Comparison of ENCODE assay signal across 30 cellular contexts in the genomic region with DNA sequence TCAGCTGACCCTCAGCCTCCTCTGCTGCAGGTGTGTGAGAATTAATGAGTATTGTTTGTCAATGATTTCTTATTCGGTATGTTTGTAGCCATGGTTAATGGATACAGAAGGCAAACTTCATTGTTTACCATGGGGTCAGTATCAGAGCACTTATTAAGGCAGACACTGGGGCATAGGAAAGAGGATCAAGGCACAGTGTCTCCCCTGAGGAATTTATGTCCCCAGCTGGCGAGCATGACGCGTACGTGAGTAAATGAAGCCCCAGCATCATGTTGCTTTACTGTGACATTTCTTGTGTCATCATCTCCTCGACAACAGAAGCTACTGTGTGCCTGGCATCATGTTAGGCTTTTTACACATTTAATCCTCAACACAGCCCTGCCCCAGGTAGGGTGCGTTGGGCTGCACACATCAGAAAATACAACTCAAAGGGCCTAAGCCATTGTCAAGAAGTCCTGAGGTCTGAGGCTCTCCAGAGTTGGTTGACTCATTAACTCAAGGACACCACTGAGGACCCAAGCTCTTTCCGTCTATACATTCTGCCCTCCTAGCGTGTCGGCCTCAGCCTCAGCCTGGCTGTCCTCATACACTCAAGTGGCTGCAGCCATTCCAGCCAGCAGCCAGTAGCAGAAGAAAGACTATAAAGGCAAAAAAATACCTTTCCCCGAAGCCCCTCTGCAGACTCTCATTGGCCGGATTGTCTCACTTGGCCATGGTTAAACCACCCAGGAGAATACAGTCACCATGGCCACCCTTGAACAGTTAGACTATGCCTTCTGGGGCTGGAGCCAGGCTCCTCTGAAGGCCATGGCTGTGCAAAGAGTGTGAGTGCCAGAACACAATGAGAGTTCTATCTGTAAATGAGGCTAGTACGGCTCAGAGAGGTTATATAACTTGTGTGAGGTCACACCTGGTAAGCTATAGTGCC. TPM values are rescaled to one million over a fixed set of nuclear protein-coding genes. Genes with fewer than 3 reads are reported as not detected.
DNase-seq lines count a peak whose midpoint lies in the region; ATAC-seq, FAIRE-seq and TF ChIP-seq lines count a peak whose summit lies in the region.
"Had no signal": no experiment of that assay in that cellular context is flagged by ENCODE, and none has a peak within 500 bp of the region (broad histone marks: within the 10 kb centered on the region; RNA-seq: fewer than 3 reads in every experiment).

No MANE protein-coding gene starts in this region.

- H3K4me2 ChIP-seq in HepG2 (ENCODE audit: low read depth, low read length) = peak overlapping the region; percentile 82
- H3K4me2 ChIP-seq: hepatocyte, KMS-11 had no signal

- POLR2A ChIA-PET in HepG2 (lab: Yijun Ruan, JAX) = interaction anchor here (0.9 to 2.1 kb wide), 7 partner anchors 9 to 123 kb away, joined by 3 to 10 read pairs (median 5); a partner anchor contains a TSS

- intact Hi-C loops in Right ventricle myocardium inferior (cut with DNase I) = no loop called here
- intact Hi-C loops in left cardiac atrium (cut with DNase I) = no loop called here
- intact Hi-C loops in cardiac septum (cut with DNase I) = no loop called here
- intact Hi-C loops in HepG2 (cut with micrococcal nuclease; ENCODE audit: unreplicated experiment) = no loop called here
- intact Hi-C loops in upper lobe of right lung (cut with DNase I) = no loop called here

- CTCF ChIA-PET in HepG2 (lab: Yijun Ruan, JAX; ENCODE audit: low intra/inter-chr PET ratio, low total read pairs) = no interaction called here

- H3K9me3 ChIP-seq in HepG2 (ENCODE audit: low read length) (no peaks in the 10 kb centered on the region), upper lobe of right lung (no peaks in the 10 kb centered on the region)
- H3K9me3 ChIP-seq: testis had no signal

- H3K9ac ChIP-seq in HepG2 (ENCODE audit: insufficient read depth, low read depth, low read length) = peak overlapping the region; percentile 19; the same call in 1 of the 2 replicates
- H3K9ac ChIP-seq: KMS-11 had no signal

- no peaks in the 10 kb centered on the region for H3K79me2 ChIP-seq in HepG2 (ENCODE audit: insufficient read depth, low read length)
- H3K79me2 ChIP-seq: hepatocyte had no signal

- in situ Hi-C loops in HepG2 (cut with HindIII; ENCODE audit: extremely low pct_ligation_motif_present, low pct_unique_long_range_greater_than_20kb) = no loop called here

- no TSS peak for BruUV-seq in HepG2 (replicated peaks; lab: Mats Ljungman, UMichigan)

- H3K4me3 ChIP-seq in HepG2 (replicated peaks in 1 of 3; ENCODE audit: insufficient read depth in 1 of 3, low read depth in 2 of 3, low read length in 3 of 3) (peak overlapping the region; percentile 5 to 49 (median 8); a peak in 3 of 6 replicates), upper lobe of right lung (no peak overlapping the region)
- H3K4me3 ChIP-seq: hepatocyte, testis had no signal

- no peak for TF ChIP-seq POLR2A in HepG2 (IDR thresholded peaks at IDR 0.05; ENCODE audit: insufficient read depth in 1 of 2, low read depth in 2 of 2, low read length in 2 of 2)

- ATAC-seq in Right ventricle myocardium inferior (peak; percentile 16), left cardiac atrium (no peak), HepG2 (peak; percentile 89), upper lobe of right lung (no peak), GM19452 (IDR thresholded peaks at IDR 0.05; ENCODE audit: unreplicated experiment) (no peak)
- ATAC-seq: Panc1; stimulated activated naive CD8-positive, alpha-beta T cell treated with anti-CD3 and anti-CD28 coated beads, Interleukin-15, Interleukin-2, amounts not matched to agents 100 U/mL and 50 U/mL, for 24 hours had no signal

- FAIRE-seq in HepG2 (lab: Jason Lieb, UNC) = peak; percentile 63
- FAIRE-seq: GM18507, GM19239, small intestine had no signal

- H2AFZ ChIP-seq in HepG2 (ENCODE audit: low read length) = peak overlapping the region; percentile 28
- H2AFZ ChIP-seq: hepatocyte had no signal

- peaks cover 59% of the 10 kb centered on the region for H3K4me1 ChIP-seq in HepG2 (ENCODE audit: insufficient read depth, low read length)
- H3K4me1 ChIP-seq in upper lobe of right lung = peaks cover 10% of the 10 kb centered on the region

- TF ChIP-seq RAD21 in HepG2 (CRISPR knock-in tag; IDR thresholded peaks at IDR 0.05) = peak; percentile 26; the same call in 1 of the 2 replicates

- H3K27ac ChIP-seq in HepG2 (ENCODE audit: extremely low read length, insufficient read depth, low read length) (peak overlapping the region; percentile 40), upper lobe of right lung (no peak overlapping the region)
- H3K27ac ChIP-seq: hepatocyte, HL-60, KMS-11, testis had no signal

- 0 out of 5 replicates have a peak, but pooled peaks cover 0 to 2% of the 10 kb centered on the region in 2 experiments for H3K27me3 ChIP-seq in HepG2 (ENCODE audit: control insufficient read depth in 1 of 2, insufficient read depth in 2 of 2, low read length in 2 of 2)
- no peaks in the 10 kb centered on the region for H3K27me3 ChIP-seq in upper lobe of right lung
- H3K27me3 ChIP-seq: hepatocyte, testis had no signal

- no peak for TF ChIP-seq EP300 in HepG2 (IDR thresholded peaks at IDR 0.05; ENCODE audit: low read depth in 2 of 2, low read length in 2 of 2)
- no peak for TF ChIP-seq EP300 in HepG2 (CRISPR knock-in tag; IDR thresholded peaks at IDR 0.05; ENCODE audit: borderline replicate concordance)

- DNase-seq in Right ventricle myocardium inferior (ENCODE audit: missing footprints) = no peak
- DNase-seq in left cardiac atrium = no peak
- DNase-seq in cardiac septum (ENCODE audit: low spot score) = peak; percentile 53
- DNase-seq in HepG2 (ENCODE audit: low spot score) = peak; percentile 78
- DNase-seq in upper lobe of right lung = peak; percentile 33
- no peak for DNase-seq in stimulated activated naive CD4-positive, alpha-beta T cell treated with Interleukin-2 at 50 U/mL for 16 hours (lab: John Stamatoyannopoulos, UW)
- no peak for DNase-seq in activated T-cell treated with anti-CD3 and anti-CD28 coated beads for 4 hours
- DNase-seq: 8988T; activated CD4-positive, alpha-beta memory T cell treated with anti-CD3 and anti-CD28 coated beads, Interleukin-2, amount 10 ng/mL, durations not matched to agents 7 days and 5 days; activated CD8-positive, alpha-beta memory T cell treated with anti-CD3 and anti-CD28 coated beads, Interleukin-2, amount 50 U/mL, for 48 hours; activated naive CD4-positive, alpha-beta T cell treated with anti-CD3 and anti-CD28 coated beads for 36 hours; CD4-positive, alpha-beta memory T cell; midbrain; MM.1S; natural killer cell; NCI-H2029 treated with DMSO at 0.1 percent for 48 hours; NCI-H526 treated with DMSO at 0.1 percent for 48 hours; SHP77 treated with DMSO at 0.1 percent for 48 hours; small intestine; stimulated activated CD4-positive, alpha-beta T cell treated with anti-CD3 and anti-CD28 coated beads, Interleukin-1b, Interleukin-23, amount 100 ng/mL, for 48 hours; stimulated activated naive CD8-positive, alpha-beta T cell treated with anti-CD3 and anti-CD28 coated beads, Interleukin-15, Interleukin-2, amounts not matched to agents 100 U/mL and 50 U/mL, for 24 hours; T-helper 2 cell; testis had no signal

- no peaks in the 10 kb centered on the region for H4K20me1 ChIP-seq in HepG2 (ENCODE audit: insufficient read depth, low read length)

- WGBS in HepG2 (ENCODE audit: low lambda C conversion rate) = 5% methylated on average over 13 of the region's 13 CpGs

- TF ChIP-seq CTCF in HepG2 (CRISPR knock-in tag; IDR thresholded peaks at IDR 0.05) (no peak), upper lobe of right lung (IDR thresholded peaks at IDR 0.05) (no peak)

- H3K36me3 ChIP-seq in HepG2 (replicated peaks in 1 of 2; ENCODE audit: control insufficient read depth in 1 of 2, insufficient read depth in 2 of 2, low read length in 2 of 2) (no peaks in the 10 kb centered on the region), upper lobe of right lung (no peaks in the 10 kb centered on the region)

TF ChIP-seq in HepG2, 621 proteins besides CTCF, POLR2A, EP300 and RAD21 (continues in another document):
- TF ChIP-seq, protein P1, sequence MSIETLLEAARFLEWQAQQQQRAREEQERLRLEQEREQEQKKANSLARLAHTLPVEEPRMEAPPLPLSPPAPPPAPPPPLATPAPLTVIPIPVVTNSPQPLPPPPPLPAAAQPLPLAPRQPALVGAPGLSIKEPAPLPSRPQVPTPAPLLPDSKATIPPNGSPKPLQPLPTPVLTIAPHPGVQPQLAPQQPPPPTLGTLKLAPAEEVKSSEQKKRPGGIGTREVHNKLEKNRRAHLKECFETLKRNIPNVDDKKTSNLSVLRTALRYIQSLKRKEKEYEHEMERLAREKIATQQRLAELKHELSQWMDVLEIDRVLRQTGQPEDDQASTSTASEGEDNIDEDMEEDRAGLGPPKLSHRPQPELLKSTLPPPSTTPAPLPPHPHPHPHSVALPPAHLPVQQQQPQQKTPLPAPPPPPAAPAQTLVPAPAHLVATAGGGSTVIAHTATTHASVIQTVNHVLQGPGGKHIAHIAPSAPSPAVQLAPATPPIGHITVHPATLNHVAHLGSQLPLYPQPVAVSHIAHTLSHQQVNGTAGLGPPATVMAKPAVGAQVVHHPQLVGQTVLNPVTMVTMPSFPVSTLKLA (IDR thresholded peaks at IDR 0.05) = no peak

RNA-seq across cellular contexts. Expression of a gene that starts 13.9 kb away (rescaled TPM):
- total RNA-seq in Right ventricle myocardium inferior (14.4 TPM), left cardiac atrium (10 to 100 TPM; 14.4 to 14.9 TPM), cardiac septum (20.5 TPM), HepG2 (2016; rRNA removed; fragmentation: Illumina TruSeq; extraction: Trizol) (12.5 and 20.4 TPM in 2 replicates), upper lobe of right lung (27.2 TPM)
- 10.4 and 15.8 TPM in 2 replicates for total RNA-seq in HepG2 (2016; cell fraction: cytosol; rRNA removed; fragmentation: Illumina TruSeq; extraction: Trizol; ENCODE audit: low read depth)
- 11.4 and 19.2 TPM in 2 replicates for total RNA-seq in HepG2 (2016; cell fraction: insoluble cytoplasmic fraction; rRNA removed; fragmentation: Illumina TruSeq; extraction: Trizol)
- 9.4 and 10.4 TPM in 2 replicates for total RNA-seq in HepG2 (2016; cell fraction: membrane; rRNA removed; fragmentation: Illumina TruSeq; extraction: Trizol)
- total RNA-seq in HepG2 (2016; cell fraction: nucleus; rRNA removed; fragmentation: Illumina TruSeq; extraction: Trizol) = 21.7 and 25.2 TPM in 2 replicates
- polyA plus RNA-seq in HepG2 (2011; rRNA removed) = 12.4 and 13.9 TPM in 2 replicates
- polyA plus RNA-seq in HepG2 (2011; cell fraction: cytosol; rRNA removed) = 7.2 and 8.1 TPM in 2 replicates
- 44.4 and 55.9 TPM in 2 replicates for polyA plus RNA-seq in HepG2 (2011; cell fraction: nucleus; rRNA removed)
- 24.9 and 25.6 TPM in 2 replicates for polyA plus RNA-seq in HepG2 (2012)
- polyA plus RNA-seq in HepG2 (2016; cell fraction: cytosol; fragmentation: Illumina TruSeq; extraction: Trizol; ENCODE audit: low read depth) = 0.75 and 0.90 TPM in 2 replicates
- 19.5 and 24.4 TPM in 2 replicates for polyA plus RNA-seq in HepG2 (2016; cell fraction: insoluble cytoplasmic fraction; fragmentation: Illumina TruSeq; extraction: Trizol; ENCODE audit: low read depth)
- polyA plus RNA-seq in HepG2 (2016; cell fraction: membrane; fragmentation: Illumina TruSeq; extraction: Trizol; ENCODE audit: low read depth) = 3.1 and 3.9 TPM in 2 replicates
- polyA plus RNA-seq in HepG2 (2016; cell fraction: nucleus; fragmentation: Illumina TruSeq; extraction: Trizol; ENCODE audit: insufficient read depth, low read depth) = 46.5 and 48.4 TPM in 2 replicates
- polyA minus RNA-seq in HepG2 (2011; rRNA and poly(A)+ RNA removed; ENCODE audit: low replicate concordance) = 16.6 and 28.7 TPM in 2 replicates
- polyA minus RNA-seq in HepG2 (2011; cell fraction: cytosol; rRNA and poly(A)+ RNA removed) = 20.6 and 23.9 TPM in 2 replicates
- 24.0 and 26.7 TPM in 2 replicates for polyA minus RNA-seq in HepG2 (2011; cell fraction: nucleus; rRNA and poly(A)+ RNA removed)

Comparison
In these comparisons a context has a peak if more than half of its experiments do, and no peak if none do; other contexts are left out.
1. ATAC-seq: peak in Right ventricle myocardium inferior (single experiment) and HepG2 (single experiment); none in left cardiac atrium (0 of 2), upper lobe of right lung (single experiment) and GM19452 (single experiment).
2. DNase-seq: peak in cardiac septum (single experiment), HepG2 (single experiment) and upper lobe of right lung (single experiment); none in Right ventricle myocardium inferior (single experiment), left cardiac atrium (single experiment), stimulated activated naive CD4-positive, alpha-beta T cell treated with Interleukin-2 at 50 U/mL for 16 hours (single experiment) and activated T-cell treated with anti-CD3 and anti-CD28 coated beads for 4 hours (single experiment).